30 cellular contexts compared by ENCODE assay signal in genomic region chr18:12786669-12787068, GRCh38.
"Had no signal": no experiment of that assay in that cellular context is flagged by ENCODE, and none has a peak within 500 bp of the region (broad histone marks: within the 10 kb centered on the region; RNA-seq: fewer than 3 reads in every experiment).

No MANE protein-coding gene starts in this region.

- H3K4me3 Mint-ChIP-seq: naive B cell; naive thymus-derived CD8-positive, alpha-beta T cell; natural killer cell treated with Interleukin-12 subunit alpha and Interleukin-12 subunit beta and Interleukin-15 and Interleukin-18, amount 100 ng/mL, for 72 hours; neural progenitor cell; stimulated activated memory B cell treated with anti-CD40 and anti-IgM and Interleukin-4, amounts not matched to agents 10 μg/mL and 1 μg/mL and 100 μg/mL, for 72 hours; stimulated activated naive CD8-positive, alpha-beta T cell treated with anti-CD3 and anti-CD28 coated beads, Interleukin-15, Interleukin-2, amounts not matched to agents 100 ng/mL and 50 ng/mL, for 24 hours; type B pancreatic cell had no signal

- H3K4me1 ChIP-seq: neural progenitor cell, parathyroid adenoma, psoas muscle, spleen, stomach, testis, tibial artery, upper lobe of right lung, uterus had no signal

- H3K27ac ChIP-seq: neural progenitor cell, ovary, parathyroid adenoma, psoas muscle, skin epidermis, spleen, stomach, testis, tibial artery, transverse colon, upper lobe of right lung, uterus had no signal

- H2AFZ ChIP-seq: neural progenitor cell, parathyroid adenoma had no signal

- H3K27ac Mint-ChIP-seq: neural progenitor cell; progenitor cell of endocrine pancreas; stimulated activated memory B cell treated with anti-CD40 and anti-IgM and Interleukin-4, amounts not matched to agents 10 μg/mL and 1 μg/mL and 100 μg/mL, for 72 hours; stimulated activated naive CD8-positive, alpha-beta T cell treated with anti-CD3 and anti-CD28 coated beads, Interleukin-15, Interleukin-2, amounts not matched to agents 100 ng/mL and 50 ng/mL, for 24 hours; type B pancreatic cell had no signal

- H3K79me2 ChIP-seq: parathyroid adenoma had no signal

- H3K9me3 Mint-ChIP-seq: naive B cell; naive thymus-derived CD8-positive, alpha-beta T cell; natural killer cell treated with Interleukin-12 subunit alpha and Interleukin-12 subunit beta and Interleukin-15 and Interleukin-18, amount 100 ng/mL, for 72 hours; neural progenitor cell; stimulated activated memory B cell treated with anti-CD40 and anti-IgM and Interleukin-4, amounts not matched to agents 10 μg/mL and 1 μg/mL and 100 μg/mL, for 72 hours; stimulated activated naive CD8-positive, alpha-beta T cell treated with anti-CD3 and anti-CD28 coated beads, Interleukin-15, Interleukin-2, amounts not matched to agents 100 ng/mL and 50 ng/mL, for 24 hours; type B pancreatic cell had no signal

- H3K36me3 Mint-ChIP-seq: neural progenitor cell, type B pancreatic cell had no signal

- H3K36me3 ChIP-seq: neural progenitor cell, ovary, uterus had no signal

- H3K4me3 ChIP-seq: neural progenitor cell, ovary, psoas muscle, skin epidermis, smooth muscle cell, spleen, stomach, testis, tibial artery, transverse colon, upper lobe of right lung, uterus had no signal

- DNase-seq: naive B cell; naive thymus-derived CD8-positive, alpha-beta T cell; occipital lobe; ovary; posterior cingulate gyrus; psoas muscle; right cardiac atrium; spleen; stimulated activated CD4-positive, alpha-beta T cell treated with anti-CD3 and anti-CD28 coated beads, Interleukin-12 subunit alpha, Interleukin-12 subunit beta, amount 100 ng/mL, for 4 hours; stimulated activated CD4-positive, alpha-beta T cell treated with anti-CD3 and anti-CD28 coated beads, Interleukin-1b, Interleukin-23, amount 100 ng/mL, for 48 hours; stimulated activated CD4-positive, alpha-beta T cell treated with anti-CD3 and anti-CD28 coated beads, Interleukin-4, amount 100 ng/mL, for 1 hour; stimulated activated CD4-positive, alpha-beta T cell treated with anti-CD3 and anti-CD28 coated beads, Interleukin-4, amount 100 ng/mL, for 4 hours; stimulated activated CD8-positive, alpha-beta memory T cell treated with anti-CD3 and anti-CD28 coated beads, Interleukin-4, amount 100 ng/mL, for 48 hours; stimulated activated naive CD4-positive, alpha-beta T cell; stomach; testis; tibial artery; transverse colon; upper lobe of right lung; uterus had no signal

- H3K4me2 ChIP-seq: neural progenitor cell, smooth muscle cell had no signal

- ATAC-seq: naive thymus-derived CD8-positive, alpha-beta T cell; natural killer cell treated with Interleukin-12 subunit alpha and Interleukin-12 subunit beta and Interleukin-15 and Interleukin-18, amount 100 ng/mL, for 72 hours; psoas muscle; right cardiac atrium; sciatic nerve; stimulated activated memory B cell treated with anti-CD40 and anti-IgM and Interleukin-4, amounts not matched to agents 10 μg/mL and 1 μg/mL and 100 μg/mL, for 72 hours; upper lobe of right lung had no signal

- H3K9me3 ChIP-seq: ovary, psoas muscle, spleen, stomach, testis, tibial artery, transverse colon, upper lobe of right lung, uterus had no signal

- H3K27me3 ChIP-seq: neural progenitor cell, ovary, spleen, stomach, testis, tibial artery, transverse colon, upper lobe of right lung, uterus had no signal

- H3K4me1 Mint-ChIP-seq: neural progenitor cell; stimulated activated memory B cell treated with anti-CD40 and anti-IgM and Interleukin-4, amounts not matched to agents 10 μg/mL and 1 μg/mL and 100 μg/mL, for 72 hours had no signal

- H3K27me3 Mint-ChIP-seq: naive B cell; naive thymus-derived CD8-positive, alpha-beta T cell; natural killer cell treated with Interleukin-12 subunit alpha and Interleukin-12 subunit beta and Interleukin-15 and Interleukin-18, amount 100 ng/mL, for 72 hours; progenitor cell of endocrine pancreas; stimulated activated memory B cell treated with anti-CD40 and anti-IgM and Interleukin-4, amounts not matched to agents 10 μg/mL and 1 μg/mL and 100 μg/mL, for 72 hours; stimulated activated naive CD8-positive, alpha-beta T cell treated with anti-CD3 and anti-CD28 coated beads, Interleukin-15, Interleukin-2, amounts not matched to agents 100 ng/mL and 50 ng/mL, for 24 hours; type B pancreatic cell had no signal

- H3K9ac ChIP-seq: neural progenitor cell, parathyroid adenoma had no signal
